ENCODE assay signal across 17 cellular contexts in genomic region chr6:71482742-71483141, GRCh38.
A peak's percentile ranks its signal among the peaks of the same experiment; 100 is the strongest.
DNase-seq lines count a peak whose midpoint lies in the region; FAIRE-seq and TF ChIP-seq lines count a peak whose summit lies in the region.
"Had no signal": no experiment of that assay in that cellular context is flagged by ENCODE, and none has a peak within 500 bp of the region (broad histone marks: within the 10 kb centered on the region; RNA-seq: fewer than 3 reads in every experiment).

No MANE protein-coding gene starts in this region.

- no peaks in the 10 kb centered on the region for H3K9me2 ChIP-seq in GM23248 (ENCODE audit: insufficient read depth)

- H3K79me2 ChIP-seq in GM23248 (ENCODE audit: insufficient read depth) (no peaks in the 10 kb centered on the region), OCI-LY3 (ENCODE audit: low read length) (no peaks in the 10 kb centered on the region), endothelial cell of umbilical vein (ENCODE audit: control insufficient read depth, insufficient read depth, low read length) (no peaks in the 10 kb centered on the region), neural progenitor cell (ENCODE audit: low read depth) (no peaks in the 10 kb centered on the region)

- no peaks in the 10 kb centered on the region for H3K9me1 ChIP-seq in endothelial cell of umbilical vein (replicated peaks; ENCODE audit: control insufficient read depth, extremely low read depth, insufficient read depth, low read length)

- DNase-seq in GM23248 (peak; percentile 43), endothelial cell of umbilical vein (ENCODE audit: low read depth, low spot score) (peak; percentile 43), neural progenitor cell (ENCODE audit: low spot score) (no peak)
- DNase-seq in activated CD8-positive, alpha-beta memory T cell treated with anti-CD3 and anti-CD28 coated beads, Interleukin-2, amount 50 U/mL, for 48 hours = no peak
- DNase-seq in activated effector memory CD4-positive, alpha-beta T cell treated with anti-CD3 and anti-CD28 coated beads, Interleukin-2, amount 50 U/mL, for 16 hours = no peak
- DNase-seq in activated CD8-positive, alpha-beta memory T cell treated with anti-CD3 and anti-CD28 coated beads for 24 hours = no peak
- DNase-seq: activated CD4-positive, alpha-beta T cell treated with anti-CD3 and anti-CD28 coated beads, Interleukin-2, amount 10 ng/mL, durations not matched to agents 7 days and 5 days; central memory CD4-positive, alpha-beta T cell; DMS153; esophagus squamous epithelium; KBM-7; NCI-H2081 treated with DMSO at 0.1 percent for 48 hours; T-helper 1 cell; tibial artery had no signal

- no peak overlapping the region for H3K4me3 ChIP-seq in GM23248
- H3K4me3 ChIP-seq in OCI-LY3 (ENCODE audit: low read length) = no peak overlapping the region
- H3K4me3 ChIP-seq in endothelial cell of umbilical vein (replicated peaks in 1 of 3; ENCODE audit: insufficient read depth in 1 of 3, low read depth in 1 of 3, low read length in 3 of 3) = no peak overlapping the region
- H3K4me3 ChIP-seq in neural progenitor cell = no peak overlapping the region
- H3K4me3 ChIP-seq: esophagus squamous epithelium, smooth muscle cell, tibial artery had no signal

- H3K4me1 ChIP-seq in GM23248 (ENCODE audit: insufficient read depth) (peaks cover 46% of the 10 kb centered on the region), OCI-LY3 (ENCODE audit: low read length) (peaks cover 9% of the 10 kb centered on the region), endothelial cell of umbilical vein (ENCODE audit: control insufficient read depth, extremely low read depth, insufficient read depth, low read length) (peaks cover 36% of the 10 kb centered on the region), neural progenitor cell (peaks cover 11% of the 10 kb centered on the region)

- 58 to 64% methylated on average over 2 of the region's 2 CpGs for WGBS in GM23248 (ENCODE audit: low coverage in 1 of 2, low lambda C conversion rate in 2 of 2, missing lambda C conversion rate in 2 of 2), 2 experiments

- FAIRE-seq in endothelial cell of umbilical vein (lab: Jason Lieb, UNC) = no peak

- no peaks in the 10 kb centered on the region for H3K9me3 Mint-ChIP-seq in neural progenitor cell
- H3K9me3 Mint-ChIP-seq: activated CD4-positive, alpha-beta T cell treated with anti-CD3 and anti-CD28 coated beads, Interleukin-2, amount 10 ng/mL, durations not matched to agents 7 days and 5 days; nephron had no signal

- H3K4me2 ChIP-seq in GM23248 (ENCODE audit: unreplicated experiment) (no peak overlapping the region), OCI-LY3 (ENCODE audit: low read length) (no peak overlapping the region), endothelial cell of umbilical vein (ENCODE audit: insufficient read depth, low read length) (no peak overlapping the region), neural progenitor cell (no peak overlapping the region)
- H3K4me2 ChIP-seq: smooth muscle cell had no signal

- H3K27me3 ChIP-seq in GM23248 (replicated peaks; ENCODE audit: insufficient read depth) (no peaks in the 10 kb centered on the region), OCI-LY3 (ENCODE audit: low read depth, low read length) (no peaks in the 10 kb centered on the region), endothelial cell of umbilical vein (ENCODE audit: control insufficient read depth in 2 of 2, insufficient read depth in 2 of 2, low read length in 2 of 2) (no peaks in the 10 kb centered on the region), neural progenitor cell (no peaks in the 10 kb centered on the region)
- H3K27me3 ChIP-seq: esophagus squamous epithelium, tibial artery had no signal

- H4K20me1 ChIP-seq in GM23248 (ENCODE audit: insufficient read depth) = no peaks in the 10 kb centered on the region
- H4K20me1 ChIP-seq in OCI-LY3 (ENCODE audit: insufficient read depth, low read length) = no peaks in the 10 kb centered on the region
- no peaks in the 10 kb centered on the region for H4K20me1 ChIP-seq in endothelial cell of umbilical vein (replicated peaks; ENCODE audit: control insufficient read depth, extremely low read depth, insufficient read depth, low read length)
- no peaks in the 10 kb centered on the region for H4K20me1 ChIP-seq in neural progenitor cell (ENCODE audit: low read depth)

- H3K4me3 Mint-ChIP-seq in neural progenitor cell = no peak overlapping the region
- H3K4me3 Mint-ChIP-seq: activated CD4-positive, alpha-beta T cell treated with anti-CD3 and anti-CD28 coated beads, Interleukin-2, amount 10 ng/mL, durations not matched to agents 7 days and 5 days; nephron had no signal

- H3K27ac ChIP-seq in GM23248 (no peak overlapping the region), OCI-LY3 (ENCODE audit: low read length) (no peak overlapping the region), endothelial cell of umbilical vein (ENCODE audit: insufficient read depth, low read depth, low read length) (no peak overlapping the region), neural progenitor cell (no peak overlapping the region)
- H3K27ac ChIP-seq: esophagus squamous epithelium, tibial artery had no signal

- no TSS peak for BruUV-seq in endothelial cell of umbilical vein (replicated peaks; lab: Mats Ljungman, UMichigan)

- H3F3A ChIP-seq in GM23248 (ENCODE audit: insufficient read depth) (peaks cover 29% of the 10 kb centered on the region), neural progenitor cell (ENCODE audit: low read depth) (no peaks in the 10 kb centered on the region)

- H3K36me3 ChIP-seq in GM23248 (ENCODE audit: low read depth) (no peaks in the 10 kb centered on the region), OCI-LY3 (replicated peaks; ENCODE audit: low read depth, low read length) (no peaks in the 10 kb centered on the region), endothelial cell of umbilical vein (ENCODE audit: control insufficient read depth in 2 of 2, extremely low read depth in 1 of 2, insufficient read depth in 2 of 2, low read length in 2 of 2) (no peaks in the 10 kb centered on the region), neural progenitor cell (no peaks in the 10 kb centered on the region)
- H3K36me3 ChIP-seq: esophagus squamous epithelium, tibial artery had no signal

- peak overlapping the region; percentile 84 for H3K27ac Mint-ChIP-seq in neural progenitor cell
- H3K27ac Mint-ChIP-seq: activated CD4-positive, alpha-beta T cell treated with anti-CD3 and anti-CD28 coated beads, Interleukin-2, amount 10 ng/mL, durations not matched to agents 7 days and 5 days had no signal

- peaks cover 37% of the 10 kb centered on the region for H3K4me1 Mint-ChIP-seq in neural progenitor cell
- H3K4me1 Mint-ChIP-seq: activated CD4-positive, alpha-beta T cell treated with anti-CD3 and anti-CD28 coated beads, Interleukin-2, amount 10 ng/mL, durations not matched to agents 7 days and 5 days had no signal

- no peaks in the 10 kb centered on the region for H3K9me3 ChIP-seq in GM23248 (ENCODE audit: low read depth)
- H3K9me3 ChIP-seq in OCI-LY3 (ENCODE audit: insufficient read depth, low read length) = no peaks in the 10 kb centered on the region
- no peaks in the 10 kb centered on the region for H3K9me3 ChIP-seq in endothelial cell of umbilical vein (replicated peaks; ENCODE audit: control insufficient read depth, insufficient read depth, low read length)
- no peaks in the 10 kb centered on the region for H3K9me3 ChIP-seq in neural progenitor cell (ENCODE audit: low read depth)
- H3K9me3 ChIP-seq: esophagus squamous epithelium, tibial artery had no signal

- POLR2A ChIA-PET in endothelial cell of umbilical vein (lab: Charles Lee) = no interaction called here

- intact Hi-C loops in endothelial cell of umbilical vein (cut with micrococcal nuclease) = loop anchor here (1.0 kb wide), 1 partner anchor 98 kb away; no protein-coding TSS in a partner anchor

- dilution Hi-C loops in endothelial cell of umbilical vein (cut with MboI; ENCODE audit: extremely low pct_ligation_motif_present, low sequenced_read_pairs) = no loop called here

- H3K9ac ChIP-seq in GM23248 (no peak overlapping the region), OCI-LY3 (ENCODE audit: low read length) (no peak overlapping the region), endothelial cell of umbilical vein (replicated peaks; ENCODE audit: extremely low read depth, insufficient read depth, low read length) (no peak overlapping the region), neural progenitor cell (no peak overlapping the region)

- peaks cover 6% of the 10 kb centered on the region for H3K27me3 Mint-ChIP-seq in neural progenitor cell (ENCODE audit: insufficient read depth, low read depth)

- no peak overlapping the region for H2AFZ ChIP-seq in GM23248
- H2AFZ ChIP-seq in OCI-LY3 (ENCODE audit: low read depth, low read length) = no peak overlapping the region
- no peak overlapping the region for H2AFZ ChIP-seq in endothelial cell of umbilical vein (ENCODE audit: low read depth, low read length)
- no peak overlapping the region for H2AFZ ChIP-seq in neural progenitor cell (replicated peaks)

- TF ChIP-seq POLR2A in endothelial cell of umbilical vein (IDR thresholded peaks at IDR 0.05; ENCODE audit: low read depth, low read length) = no peak

- CTCF ChIA-PET in endothelial cell of umbilical vein (lab: Charles Lee) = interaction anchor here (0.7 to 3.4 kb wide), 17 partner anchors 9 to 293 kb away, joined by 3 to 35 read pairs (median 8); no protein-coding TSS in a partner anchor

- in situ Hi-C loops in GM23248 (cut with MboI) = no loop called here

- TF ChIP-seq CTCF in OCI-LY3 (IDR thresholded peaks at IDR 0.05; ENCODE audit: low read depth, low read length) (peak; percentile 53), endothelial cell of umbilical vein (IDR thresholded peaks at IDR 0.05; ENCODE audit: extremely low read depth in 1 of 2, insufficient read depth in 1 of 2, low read depth in 1 of 2, low read length in 2 of 2) (peak in 1 of 2 donors; percentile 5), neural progenitor cell (IDR thresholded peaks at IDR 0.05) (no peak)

- no peaks in the 10 kb centered on the region for H3K36me3 Mint-ChIP-seq in neural progenitor cell

TF ChIP-seq in endothelial cell of umbilical vein, 7 proteins besides CTCF, POLR2A, EP300 and RAD21:
- TF ChIP-seq MAX (IDR thresholded peaks at IDR 0.05; ENCODE audit: insufficient read depth, insufficient read length) (no peak), FOS (IDR thresholded peaks at IDR 0.05; ENCODE audit: borderline replicate concordance, insufficient read depth, low read length) (no peak), JUN (IDR thresholded peaks at IDR 0.05; ENCODE audit: borderline replicate concordance, insufficient read depth, insufficient read length, low read depth) (no peak), GATA2 (IDR thresholded peaks at IDR 0.05; ENCODE audit: insufficient read depth, insufficient read length, low read depth, low read length) (no peak), EZH2 (IDR thresholded peaks at IDR 0.05; ENCODE audit: borderline replicate concordance, low read depth, low read length, severe bottlenecking) (no peak)

Comparison
In these comparisons a context has a peak if more than half of its experiments do, and no peak if none do; other contexts are left out.
1. DNase-seq: peak in GM23248 (single experiment) and endothelial cell of umbilical vein (single experiment); none in neural progenitor cell (single experiment), activated CD8-positive, alpha-beta memory T cell treated with anti-CD3 and anti-CD28 coated beads, Interleukin-2, amount 50 U/mL, for 48 hours (single experiment), activated effector memory CD4-positive, alpha-beta T cell treated with anti-CD3 and anti-CD28 coated beads, Interleukin-2, amount 50 U/mL, for 16 hours (single experiment) and activated CD8-positive, alpha-beta memory T cell treated with anti-CD3 and anti-CD28 coated beads for 24 hours (single experiment).